1 cellular context compared by ENCODE assay signal in the genomic region with DNA sequence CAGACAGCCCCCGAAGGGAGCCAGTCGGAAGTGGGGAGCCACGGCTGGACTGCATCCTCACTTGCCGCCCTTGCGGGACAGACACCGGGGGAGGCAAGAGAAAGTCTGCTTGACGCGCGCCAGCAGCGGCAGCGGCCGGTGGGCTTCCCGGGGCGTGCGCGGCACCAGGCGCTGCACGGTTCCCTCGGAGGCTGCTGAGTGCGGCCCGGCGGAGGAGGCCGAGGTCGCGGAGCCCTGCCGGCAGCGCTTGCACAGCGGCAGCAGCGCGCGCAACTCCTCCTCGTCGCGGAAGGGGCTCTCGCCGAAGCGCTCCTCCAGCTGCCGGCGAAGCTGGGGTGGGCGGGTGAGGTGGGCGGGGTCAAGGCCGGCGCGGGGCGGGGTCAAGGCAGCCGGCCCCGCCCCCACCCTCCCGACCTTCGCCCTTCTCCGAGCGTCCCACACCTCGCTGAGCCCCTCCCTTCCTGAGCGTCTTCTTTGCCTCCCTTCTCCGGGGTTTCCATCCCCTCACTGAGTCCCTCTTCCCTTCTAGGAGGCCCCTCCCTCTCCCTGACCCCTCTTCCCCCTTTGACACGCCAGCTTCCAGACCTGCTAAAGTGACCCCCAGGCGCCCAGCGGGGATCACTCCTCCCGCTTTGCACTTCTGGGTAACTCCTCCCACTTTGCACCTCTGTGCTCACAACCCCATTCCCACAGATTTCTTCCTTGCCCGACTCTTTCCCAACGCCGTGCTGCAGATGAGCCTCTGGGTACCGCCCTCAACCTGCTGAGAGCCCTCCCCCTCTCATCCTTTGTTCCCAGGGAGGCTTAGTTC.
TF ChIP-seq lines count a peak whose summit lies in the region.

No MANE protein-coding gene starts in this region.

TF ChIP-seq in SK-N-SH, 30 proteins besides CTCF, POLR2A, EP300 and RAD21 (continued from another document):
- TF ChIP-seq NRF1 (IDR thresholded peaks at IDR 0.05; ENCODE audit: low read depth, low read length): peak; percentile 45; the same call in 1 of the 2 replicates
